Comparison of ENCODE assay signal across 1 cellular context in the genomic region with DNA sequence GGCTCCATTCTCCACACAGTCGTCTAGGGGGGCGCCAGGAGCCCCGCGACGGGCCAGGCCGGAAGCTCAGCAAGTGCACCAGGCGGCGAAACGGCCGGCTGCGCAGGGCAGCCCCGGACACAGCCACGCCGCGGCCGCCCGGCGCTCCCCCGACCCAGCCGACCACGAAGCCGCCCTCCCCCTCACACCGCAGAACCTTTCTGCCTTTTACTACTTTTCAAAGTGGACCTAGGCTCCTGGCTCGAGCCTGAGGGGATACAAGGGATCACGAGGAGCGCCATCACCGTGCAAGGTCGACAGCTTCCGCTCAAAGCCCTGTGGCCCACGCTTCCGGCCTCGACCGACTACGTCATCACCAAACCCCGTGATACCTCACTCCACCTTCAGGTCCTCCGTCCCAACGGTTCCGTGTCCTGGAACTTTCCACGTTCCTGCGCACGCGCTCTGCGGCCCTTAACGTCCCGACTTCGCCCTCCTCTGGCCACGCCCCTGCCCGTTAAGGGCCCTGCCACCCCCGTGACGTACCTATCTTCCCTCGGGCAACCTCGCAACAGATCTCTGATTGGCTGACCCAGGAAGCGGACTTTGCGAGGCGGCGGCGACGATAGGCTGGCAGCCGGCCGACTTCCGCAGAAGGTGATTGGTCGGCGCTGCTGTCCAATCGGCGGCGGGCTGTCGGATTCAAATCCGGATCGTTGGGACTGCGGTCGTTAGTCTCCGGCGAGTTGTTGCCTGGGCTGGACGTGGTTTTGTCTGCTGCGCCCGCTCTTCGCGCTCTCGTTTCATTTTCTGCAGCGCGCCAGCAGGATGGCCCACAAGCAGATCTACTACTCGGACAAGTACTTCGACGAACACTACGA.
TF ChIP-seq lines count a peak whose summit lies in the region.

A gene (plus strand): TSS at position 710 of the 860 bp plus-strand sequence. CDS start 98 bp downstream, at position 808.

TF ChIP-seq in HepG2, 621 proteins besides CTCF, POLR2A, EP300 and RAD21 (continued from another document and continues in another):
- TF ChIP-seq, protein P1, sequence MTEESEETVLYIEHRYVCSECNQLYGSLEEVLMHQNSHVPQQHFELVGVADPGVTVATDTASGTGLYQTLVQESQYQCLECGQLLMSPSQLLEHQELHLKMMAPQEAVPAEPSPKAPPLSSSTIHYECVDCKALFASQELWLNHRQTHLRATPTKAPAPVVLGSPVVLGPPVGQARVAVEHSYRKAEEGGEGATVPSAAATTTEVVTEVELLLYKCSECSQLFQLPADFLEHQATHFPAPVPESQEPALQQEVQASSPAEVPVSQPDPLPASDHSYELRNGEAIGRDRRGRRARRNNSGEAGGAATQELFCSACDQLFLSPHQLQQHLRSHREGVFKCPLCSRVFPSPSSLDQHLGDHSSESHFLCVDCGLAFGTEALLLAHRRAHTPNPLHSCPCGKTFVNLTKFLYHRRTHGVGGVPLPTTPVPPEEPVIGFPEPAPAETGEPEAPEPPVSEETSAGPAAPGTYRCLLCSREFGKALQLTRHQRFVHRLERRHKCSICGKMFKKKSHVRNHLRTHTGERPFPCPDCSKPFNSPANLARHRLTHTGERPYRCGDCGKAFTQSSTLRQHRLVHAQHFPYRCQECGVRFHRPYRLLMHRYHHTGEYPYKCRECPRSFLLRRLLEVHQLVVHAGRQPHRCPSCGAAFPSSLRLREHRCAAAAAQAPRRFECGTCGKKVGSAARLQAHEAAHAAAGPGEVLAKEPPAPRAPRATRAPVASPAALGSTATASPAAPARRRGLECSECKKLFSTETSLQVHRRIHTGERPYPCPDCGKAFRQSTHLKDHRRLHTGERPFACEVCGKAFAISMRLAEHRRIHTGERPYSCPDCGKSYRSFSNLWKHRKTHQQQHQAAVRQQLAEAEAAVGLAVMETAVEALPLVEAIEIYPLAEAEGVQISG (CRISPR knock-in tag; IDR thresholded peaks at IDR 0.05): peak; percentile 86
- TF ChIP-seq, protein P2, sequence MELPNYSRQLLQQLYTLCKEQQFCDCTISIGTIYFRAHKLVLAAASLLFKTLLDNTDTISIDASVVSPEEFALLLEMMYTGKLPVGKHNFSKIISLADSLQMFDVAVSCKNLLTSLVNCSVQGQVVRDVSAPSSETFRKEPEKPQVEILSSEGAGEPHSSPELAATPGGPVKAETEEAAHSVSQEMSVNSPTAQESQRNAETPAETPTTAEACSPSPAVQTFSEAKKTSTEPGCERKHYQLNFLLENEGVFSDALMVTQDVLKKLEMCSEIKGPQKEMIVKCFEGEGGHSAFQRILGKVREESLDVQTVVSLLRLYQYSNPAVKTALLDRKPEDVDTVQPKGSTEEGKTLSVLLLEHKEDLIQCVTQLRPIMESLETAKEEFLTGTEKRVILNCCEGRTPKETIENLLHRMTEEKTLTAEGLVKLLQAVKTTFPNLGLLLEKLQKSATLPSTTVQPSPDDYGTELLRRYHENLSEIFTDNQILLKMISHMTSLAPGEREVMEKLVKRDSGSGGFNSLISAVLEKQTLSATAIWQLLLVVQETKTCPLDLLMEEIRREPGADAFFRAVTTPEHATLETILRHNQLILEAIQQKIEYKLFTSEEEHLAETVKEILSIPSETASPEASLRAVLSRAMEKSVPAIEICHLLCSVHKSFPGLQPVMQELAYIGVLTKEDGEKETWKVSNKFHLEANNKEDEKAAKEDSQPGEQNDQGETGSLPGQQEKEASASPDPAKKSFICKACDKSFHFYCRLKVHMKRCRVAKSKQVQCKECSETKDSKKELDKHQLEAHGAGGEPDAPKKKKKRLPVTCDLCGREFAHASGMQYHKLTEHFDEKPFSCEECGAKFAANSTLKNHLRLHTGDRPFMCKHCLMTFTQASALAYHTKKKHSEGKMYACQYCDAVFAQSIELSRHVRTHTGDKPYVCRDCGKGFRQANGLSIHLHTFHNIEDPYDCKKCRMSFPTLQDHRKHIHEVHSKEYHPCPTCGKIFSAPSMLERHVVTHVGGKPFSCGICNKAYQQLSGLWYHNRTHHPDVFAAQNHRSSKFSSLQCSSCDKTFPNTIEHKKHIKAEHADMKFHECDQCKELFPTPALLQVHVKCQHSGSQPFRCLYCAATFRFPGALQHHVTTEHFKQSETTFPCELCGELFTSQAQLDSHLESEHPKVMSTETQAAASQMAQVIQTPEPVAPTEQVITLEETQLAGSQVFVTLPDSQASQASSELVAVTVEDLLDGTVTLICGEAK (IDR thresholded peaks at IDR 0.05): peak; percentile 29; the same call in 1 of the 2 replicates
- TF ChIP-seq, protein P2 (CRISPR knock-in tag; IDR thresholded peaks at IDR 0.05): 0 out of 2 replicates have a peak, but pooled peaks have one; percentile 37
- TF ChIP-seq FIP1L1 (IDR thresholded peaks at IDR 0.05; ENCODE audit: borderline replicate concordance, insufficient read depth, low read depth, low read length) (0 out of 2 replicates have a peak, but pooled peaks have one; percentile 89), ZNF879 (CRISPR knock-in tag; IDR thresholded peaks at IDR 0.05) (peak; percentile 68; the same call in 1 of the 2 replicates), ZNF441 (CRISPR knock-in tag; IDR thresholded peaks at IDR 0.05; ENCODE audit: borderline replicate concordance) (peak; percentile 13; the same call in 1 of the 2 replicates), PRMT3 (CRISPR knock-in tag; IDR thresholded peaks at IDR 0.05; ENCODE audit: borderline replicate concordance, low read depth) (no peak; the same call in 1 of the 2 replicates), ONECUT2 (CRISPR knock-in tag; IDR thresholded peaks at IDR 0.05) (peak; percentile 74), MYC (CRISPR knock-in tag; IDR thresholded peaks at IDR 0.05; ENCODE audit: borderline replicate concordance) (peak; percentile 91), ZNF775 (CRISPR knock-in tag; IDR thresholded peaks at IDR 0.05; ENCODE audit: borderline replicate concordance) (no peak), NFATC3 (CRISPR knock-in tag; IDR thresholded peaks at IDR 0.05) (0 out of 2 replicates have a peak, but pooled peaks have one; percentile 45), NFKBIZ (CRISPR knock-in tag; IDR thresholded peaks at IDR 0.05) (0 out of 2 replicates have a peak, but pooled peaks have one; percentile 14), PHF21A (CRISPR knock-in tag; IDR thresholded peaks at IDR 0.05) (peak; percentile 78), KMT2B (CRISPR knock-in tag; IDR thresholded peaks at IDR 0.05) (peak; percentile 82), ZNF235 (CRISPR knock-in tag; IDR thresholded peaks at IDR 0.05; ENCODE audit: borderline replicate concordance) (peak; percentile 55; the same call in 1 of the 2 replicates)
- TF ChIP-seq, protein P3, sequence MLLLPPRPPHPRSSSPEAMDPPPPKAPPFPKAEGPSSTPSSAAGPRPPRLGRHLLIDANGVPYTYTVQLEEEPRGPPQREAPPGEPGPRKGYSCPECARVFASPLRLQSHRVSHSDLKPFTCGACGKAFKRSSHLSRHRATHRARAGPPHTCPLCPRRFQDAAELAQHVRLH (CRISPR knock-in tag; IDR thresholded peaks at IDR 0.05; ENCODE audit: borderline replicate concordance, low read depth): no peak
- TF ChIP-seq, protein P4, sequence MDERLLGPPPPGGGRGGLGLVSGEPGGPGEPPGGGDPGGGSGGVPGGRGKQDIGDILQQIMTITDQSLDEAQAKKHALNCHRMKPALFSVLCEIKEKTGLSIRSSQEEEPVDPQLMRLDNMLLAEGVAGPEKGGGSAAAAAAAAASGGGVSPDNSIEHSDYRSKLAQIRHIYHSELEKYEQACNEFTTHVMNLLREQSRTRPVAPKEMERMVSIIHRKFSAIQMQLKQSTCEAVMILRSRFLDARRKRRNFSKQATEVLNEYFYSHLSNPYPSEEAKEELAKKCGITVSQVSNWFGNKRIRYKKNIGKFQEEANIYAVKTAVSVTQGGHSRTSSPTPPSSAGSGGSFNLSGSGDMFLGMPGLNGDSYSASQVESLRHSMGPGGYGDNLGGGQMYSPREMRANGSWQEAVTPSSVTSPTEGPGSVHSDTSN (CRISPR knock-in tag; IDR thresholded peaks at IDR 0.05): no peak
- TF ChIP-seq, protein P5, sequence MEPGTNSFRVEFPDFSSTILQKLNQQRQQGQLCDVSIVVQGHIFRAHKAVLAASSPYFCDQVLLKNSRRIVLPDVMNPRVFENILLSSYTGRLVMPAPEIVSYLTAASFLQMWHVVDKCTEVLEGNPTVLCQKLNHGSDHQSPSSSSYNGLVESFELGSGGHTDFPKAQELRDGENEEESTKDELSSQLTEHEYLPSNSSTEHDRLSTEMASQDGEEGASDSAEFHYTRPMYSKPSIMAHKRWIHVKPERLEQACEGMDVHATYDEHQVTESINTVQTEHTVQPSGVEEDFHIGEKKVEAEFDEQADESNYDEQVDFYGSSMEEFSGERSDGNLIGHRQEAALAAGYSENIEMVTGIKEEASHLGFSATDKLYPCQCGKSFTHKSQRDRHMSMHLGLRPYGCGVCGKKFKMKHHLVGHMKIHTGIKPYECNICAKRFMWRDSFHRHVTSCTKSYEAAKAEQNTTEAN (CRISPR knock-in tag; conservative IDR thresholded peaks at IDR 0.05): 0 out of 2 replicates have a peak, but pooled peaks have one; percentile 32
- TF ChIP-seq, protein P6, sequence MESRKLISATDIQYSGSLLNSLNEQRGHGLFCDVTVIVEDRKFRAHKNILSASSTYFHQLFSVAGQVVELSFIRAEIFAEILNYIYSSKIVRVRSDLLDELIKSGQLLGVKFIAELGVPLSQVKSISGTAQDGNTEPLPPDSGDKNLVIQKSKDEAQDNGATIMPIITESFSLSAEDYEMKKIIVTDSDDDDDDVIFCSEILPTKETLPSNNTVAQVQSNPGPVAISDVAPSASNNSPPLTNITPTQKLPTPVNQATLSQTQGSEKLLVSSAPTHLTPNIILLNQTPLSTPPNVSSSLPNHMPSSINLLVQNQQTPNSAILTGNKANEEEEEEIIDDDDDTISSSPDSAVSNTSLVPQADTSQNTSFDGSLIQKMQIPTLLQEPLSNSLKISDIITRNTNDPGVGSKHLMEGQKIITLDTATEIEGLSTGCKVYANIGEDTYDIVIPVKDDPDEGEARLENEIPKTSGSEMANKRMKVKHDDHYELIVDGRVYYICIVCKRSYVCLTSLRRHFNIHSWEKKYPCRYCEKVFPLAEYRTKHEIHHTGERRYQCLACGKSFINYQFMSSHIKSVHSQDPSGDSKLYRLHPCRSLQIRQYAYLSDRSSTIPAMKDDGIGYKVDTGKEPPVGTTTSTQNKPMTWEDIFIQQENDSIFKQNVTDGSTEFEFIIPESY (CRISPR knock-in tag; IDR thresholded peaks at IDR 0.05): no peak
- TF ChIP-seq, protein P7, sequence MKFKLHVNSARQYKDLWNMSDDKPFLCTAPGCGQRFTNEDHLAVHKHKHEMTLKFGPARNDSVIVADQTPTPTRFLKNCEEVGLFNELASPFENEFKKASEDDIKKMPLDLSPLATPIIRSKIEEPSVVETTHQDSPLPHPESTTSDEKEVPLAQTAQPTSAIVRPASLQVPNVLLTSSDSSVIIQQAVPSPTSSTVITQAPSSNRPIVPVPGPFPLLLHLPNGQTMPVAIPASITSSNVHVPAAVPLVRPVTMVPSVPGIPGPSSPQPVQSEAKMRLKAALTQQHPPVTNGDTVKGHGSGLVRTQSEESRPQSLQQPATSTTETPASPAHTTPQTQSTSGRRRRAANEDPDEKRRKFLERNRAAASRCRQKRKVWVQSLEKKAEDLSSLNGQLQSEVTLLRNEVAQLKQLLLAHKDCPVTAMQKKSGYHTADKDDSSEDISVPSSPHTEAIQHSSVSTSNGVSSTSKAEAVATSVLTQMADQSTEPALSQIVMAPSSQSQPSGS (CRISPR knock-in tag; IDR thresholded peaks at IDR 0.05): peak; percentile 95
- TF ChIP-seq, protein P8, sequence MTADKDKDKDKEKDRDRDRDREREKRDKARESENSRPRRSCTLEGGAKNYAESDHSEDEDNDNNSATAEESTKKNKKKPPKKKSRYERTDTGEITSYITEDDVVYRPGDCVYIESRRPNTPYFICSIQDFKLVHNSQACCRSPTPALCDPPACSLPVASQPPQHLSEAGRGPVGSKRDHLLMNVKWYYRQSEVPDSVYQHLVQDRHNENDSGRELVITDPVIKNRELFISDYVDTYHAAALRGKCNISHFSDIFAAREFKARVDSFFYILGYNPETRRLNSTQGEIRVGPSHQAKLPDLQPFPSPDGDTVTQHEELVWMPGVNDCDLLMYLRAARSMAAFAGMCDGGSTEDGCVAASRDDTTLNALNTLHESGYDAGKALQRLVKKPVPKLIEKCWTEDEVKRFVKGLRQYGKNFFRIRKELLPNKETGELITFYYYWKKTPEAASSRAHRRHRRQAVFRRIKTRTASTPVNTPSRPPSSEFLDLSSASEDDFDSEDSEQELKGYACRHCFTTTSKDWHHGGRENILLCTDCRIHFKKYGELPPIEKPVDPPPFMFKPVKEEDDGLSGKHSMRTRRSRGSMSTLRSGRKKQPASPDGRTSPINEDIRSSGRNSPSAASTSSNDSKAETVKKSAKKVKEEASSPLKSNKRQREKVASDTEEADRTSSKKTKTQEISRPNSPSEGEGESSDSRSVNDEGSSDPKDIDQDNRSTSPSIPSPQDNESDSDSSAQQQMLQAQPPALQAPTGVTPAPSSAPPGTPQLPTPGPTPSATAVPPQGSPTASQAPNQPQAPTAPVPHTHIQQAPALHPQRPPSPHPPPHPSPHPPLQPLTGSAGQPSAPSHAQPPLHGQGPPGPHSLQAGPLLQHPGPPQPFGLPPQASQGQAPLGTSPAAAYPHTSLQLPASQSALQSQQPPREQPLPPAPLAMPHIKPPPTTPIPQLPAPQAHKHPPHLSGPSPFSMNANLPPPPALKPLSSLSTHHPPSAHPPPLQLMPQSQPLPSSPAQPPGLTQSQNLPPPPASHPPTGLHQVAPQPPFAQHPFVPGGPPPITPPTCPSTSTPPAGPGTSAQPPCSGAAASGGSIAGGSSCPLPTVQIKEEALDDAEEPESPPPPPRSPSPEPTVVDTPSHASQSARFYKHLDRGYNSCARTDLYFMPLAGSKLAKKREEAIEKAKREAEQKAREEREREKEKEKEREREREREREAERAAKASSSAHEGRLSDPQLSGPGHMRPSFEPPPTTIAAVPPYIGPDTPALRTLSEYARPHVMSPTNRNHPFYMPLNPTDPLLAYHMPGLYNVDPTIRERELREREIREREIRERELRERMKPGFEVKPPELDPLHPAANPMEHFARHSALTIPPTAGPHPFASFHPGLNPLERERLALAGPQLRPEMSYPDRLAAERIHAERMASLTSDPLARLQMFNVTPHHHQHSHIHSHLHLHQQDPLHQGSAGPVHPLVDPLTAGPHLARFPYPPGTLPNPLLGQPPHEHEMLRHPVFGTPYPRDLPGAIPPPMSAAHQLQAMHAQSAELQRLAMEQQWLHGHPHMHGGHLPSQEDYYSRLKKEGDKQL (CRISPR knock-in tag; IDR thresholded peaks at IDR 0.05; ENCODE audit: low read depth): no peak
